In the genomic region with DNA sequence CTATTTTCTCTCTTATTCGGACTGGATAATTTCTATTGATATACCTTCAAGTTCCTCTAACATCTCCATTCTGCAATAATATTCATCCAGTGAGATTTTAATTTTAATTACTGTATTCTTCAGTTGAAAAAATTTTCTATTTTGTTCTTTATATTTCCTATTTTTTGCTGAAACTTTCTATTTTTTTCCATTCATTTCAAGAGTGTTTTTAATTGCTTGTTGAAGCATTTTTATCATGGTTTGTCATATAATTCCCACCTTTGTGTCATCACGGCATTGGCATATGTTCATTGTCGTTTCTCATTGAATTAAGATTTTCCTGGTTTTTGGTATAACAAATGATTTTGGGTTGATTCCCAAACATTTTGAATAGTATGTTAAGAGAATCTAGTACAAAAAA, we compare ENCODE assay signal across 28 cellular contexts.
"Had no signal": no experiment of that assay in that cellular context is flagged by ENCODE, and none has a peak within 500 bp of the region (broad histone marks: within the 10 kb centered on the region; RNA-seq: fewer than 3 reads in every experiment).

No MANE protein-coding gene starts in this region.

- H3K9me3 Mint-ChIP-seq: stimulated activated effector memory CD8-positive, alpha-beta T cell treated with anti-CD3 and anti-CD28 coated beads, Interleukin-12 subunit alpha, Interleukin-12 subunit beta, amount 100 ng/mL, for 72 hours; stimulated activated naive CD8-positive, alpha-beta T cell treated with anti-CD3 and anti-CD28 coated beads, Interleukin-15, amount 100 ng/mL, for 72 hours had no signal

- H3K36me3 Mint-ChIP-seq: stimulated activated effector memory CD8-positive, alpha-beta T cell treated with anti-CD3 and anti-CD28 coated beads, Interleukin-12 subunit alpha, Interleukin-12 subunit beta, amount 100 ng/mL, for 72 hours; stimulated activated memory B cell treated with anti-CD40 and anti-IgM and Interleukin-4, amounts not matched to agents 10 μg/mL and 1 μg/mL and 100 μg/mL, for 72 hours; stimulated activated naive B cell treated with anti-CD40 and anti-IgM and Interleukin-4, amounts not matched to agents 10 μg/mL and 1 μg/mL and 100 μg/mL, for 72 hours; type B pancreatic cell had no signal

- H3K27me3 Mint-ChIP-seq: type B pancreatic cell had no signal

- H3K4me3 ChIP-seq: stomach, suprapubic skin, testis, thoracic aorta, thyroid gland, tibial artery, tibial nerve, transverse colon, upper lobe of left lung, upper lobe of right lung, uterus, vagina had no signal

- H3K9me3 ChIP-seq: suprapubic skin, testis, thoracic aorta, thyroid gland, transverse colon, upper lobe of left lung, upper lobe of right lung, uterus, vagina had no signal

- H3K27ac Mint-ChIP-seq: stimulated activated effector memory CD8-positive, alpha-beta T cell treated with anti-CD3 and anti-CD28 coated beads, Interleukin-12 subunit alpha, Interleukin-12 subunit beta, amount 100 ng/mL, for 72 hours; stimulated activated memory B cell treated with anti-CD40 and anti-IgM and Interleukin-4, amounts not matched to agents 10 μg/mL and 1 μg/mL and 100 μg/mL, for 72 hours; stimulated activated naive B cell treated with anti-CD40 and anti-IgM and Interleukin-4, amounts not matched to agents 10 μg/mL and 1 μg/mL and 100 μg/mL, for 72 hours; stimulated activated naive CD8-positive, alpha-beta T cell treated with anti-CD3 and anti-CD28 coated beads, Interleukin-15, amount 100 ng/mL, for 72 hours; stimulated activated naive CD8-positive, alpha-beta T cell treated with anti-CD3 and anti-CD28 coated beads, Interleukin-15, Interleukin-2, amounts not matched to agents 100 ng/mL and 50 ng/mL, for 24 hours; type B pancreatic cell had no signal

- H3K27ac ChIP-seq: stomach, suprapubic skin, testis, thoracic aorta, thyroid gland, tibial artery, tibial nerve, transverse colon, upper lobe of left lung, upper lobe of right lung, uterus, vagina had no signal

- H3K4me1 ChIP-seq: stomach, suprapubic skin, testis, tibial artery, tibial nerve, transverse colon, upper lobe of right lung, uterus, vagina had no signal

- H3K4me3 Mint-ChIP-seq: stimulated activated effector memory CD8-positive, alpha-beta T cell treated with anti-CD3 and anti-CD28 coated beads, Interleukin-12 subunit alpha, Interleukin-12 subunit beta, amount 100 ng/mL, for 72 hours; stimulated activated memory B cell treated with anti-CD40 and anti-IgM and Interleukin-4, amounts not matched to agents 10 μg/mL and 1 μg/mL and 100 μg/mL, for 72 hours; stimulated activated naive B cell treated with anti-CD40 and anti-IgM and Interleukin-4, amounts not matched to agents 10 μg/mL and 1 μg/mL and 100 μg/mL, for 72 hours; stimulated activated naive CD8-positive, alpha-beta T cell treated with anti-CD3 and anti-CD28 coated beads, Interleukin-15, amount 100 ng/mL, for 72 hours; stimulated activated naive CD8-positive, alpha-beta T cell treated with anti-CD3 and anti-CD28 coated beads, Interleukin-15, Interleukin-2, amounts not matched to agents 100 ng/mL and 50 ng/mL, for 24 hours; type B pancreatic cell had no signal

- H3K4me1 Mint-ChIP-seq: stimulated activated effector memory CD8-positive, alpha-beta T cell treated with anti-CD3 and anti-CD28 coated beads, Interleukin-12 subunit alpha, Interleukin-12 subunit beta, amount 100 ng/mL, for 72 hours; stimulated activated memory B cell treated with anti-CD40 and anti-IgM and Interleukin-4, amounts not matched to agents 10 μg/mL and 1 μg/mL and 100 μg/mL, for 72 hours; stimulated activated naive B cell treated with anti-CD40 and anti-IgM and Interleukin-4, amounts not matched to agents 10 μg/mL and 1 μg/mL and 100 μg/mL, for 72 hours; stimulated activated naive CD8-positive, alpha-beta T cell treated with anti-CD3 and anti-CD28 coated beads, Interleukin-15, amount 100 ng/mL, for 72 hours had no signal

- DNase-seq: stimulated activated CD4-positive, alpha-beta T cell treated with anti-CD3 and anti-CD28 coated beads, Interleukin-2, amount 100 ng/mL, for 48 hours; stimulated activated CD4-positive, alpha-beta T cell treated with anti-CD3 and anti-CD28 coated beads, Interleukin-4, amount 100 ng/mL, for 1 hour; stimulated activated CD4-positive, alpha-beta T cell treated with anti-CD3 and anti-CD28 coated beads, Interleukin-4, amount 100 ng/mL, for 24 hours; stimulated activated CD4-positive, alpha-beta T cell treated with anti-CD3 and anti-CD28 coated beads, Interleukin-4, amount 100 ng/mL, for 4 hours; stimulated activated CD8-positive, alpha-beta memory T cell treated with anti-CD3 and anti-CD28 coated beads, Interleukin-4, amount 100 ng/mL, for 48 hours; stimulated activated naive B cell treated with anti-CD40 and anti-IgM and Interleukin-4, amounts not matched to agents 10 μg/mL and 1 μg/mL and 100 μg/mL, for 72 hours; stimulated activated naive CD4-positive, alpha-beta T cell; stimulated activated naive CD4-positive, alpha-beta T cell treated with Interleukin-2 at 50 U/mL for 16 hours; stimulated activated naive CD8-positive, alpha-beta T cell treated with anti-CD3 and anti-CD28 coated beads, Interleukin-15, amount 100 ng/mL, for 72 hours; stimulated activated naive CD8-positive, alpha-beta T cell treated with anti-CD3 and anti-CD28 coated beads, Interleukin-15, Interleukin-2, amounts not matched to agents 100 U/mL and 50 U/mL, for 24 hours; stomach; substantia nigra; testis; thyroid gland; tibial artery; transverse colon; trophoblast cell; upper lobe of left lung; upper lobe of right lung; uterus had no signal

- H3K36me3 ChIP-seq: stomach, suprapubic skin, thoracic aorta, thyroid gland, tibial artery, tibial nerve, transverse colon, upper lobe of left lung, upper lobe of right lung, uterus, vagina had no signal
